ENCODE assay signal across 21 cellular contexts in genomic region chr1:43824795-43825194, GRCh38.
DNase-seq lines count a peak whose midpoint lies in the region; ATAC-seq, FAIRE-seq and TF ChIP-seq lines count a peak whose summit lies in the region.
"Had no signal": no experiment of that assay in that cellular context is flagged by ENCODE, and none has a peak within 500 bp of the region (broad histone marks: within the 10 kb centered on the region; RNA-seq: fewer than 3 reads in every experiment).

No MANE protein-coding gene starts in this region.

- no peaks in the 10 kb centered on the region for H3K9me3 ChIP-seq in HCT116 (ENCODE audit: control insufficient read depth in 1 of 2, insufficient read depth in 1 of 2, low read depth in 1 of 2, low read length in 2 of 2)
- no peaks in the 10 kb centered on the region for H3K9me3 ChIP-seq in trophoblast cell (ENCODE audit: insufficient read depth, low read depth, low read length)

- WGBS in trophoblast cell (ENCODE audit: extremely low coverage, insufficient coverage, insufficient read length), result no CpG with 5 or more reads among the region's 1 CpG

- DNase-seq in DMS53 treated with DMSO at 0.1 percent for 48 hours (lab: John Stamatoyannopoulos, UW; ENCODE audit: unreplicated experiment), result peak; percentile 2
- no peak for DNase-seq in HCT116 (ENCODE audit: low read depth, low spot score)
- no peak for DNase-seq in RCC 7860 (ENCODE audit: low spot score)
- DNase-seq in trophoblast cell, result no peak
- no peak for DNase-seq in NCI-H69 (lab: John Stamatoyannopoulos, UW)
- DNase-seq in T-helper 9 cell, result no peak
- DNase-seq: CD8-positive, alpha-beta memory T cell; DMS 273 treated with DMSO at 0.1 percent for 48 hours; DND-41; NCI-H1105 treated with DMSO at 0.1 percent for 48 hours; NCI-H146; NCI-H1930; NCI-H2107; NCI-H524; NCI-H774; SHP77 treated with DMSO at 0.1 percent for 48 hours had no signal

- no peak for TF ChIP-seq RAD21 in HCT116 (IDR thresholded peaks at IDR 0.05; ENCODE audit: low read depth)

- ATAC-seq in HCT116, result no peak
- ATAC-seq in HG03095 (IDR thresholded peaks at IDR 0.05; ENCODE audit: unreplicated experiment), result no peak
- ATAC-seq: K562 had no signal

- POLR2A ChIA-PET in HCT116 (lab: Charles Lee), result no interaction called here

- H3K4me3 ChIP-seq in HCT116 (replicated peaks in 1 of 2; ENCODE audit: low read depth in 1 of 2, low read length in 2 of 2), result no peak overlapping the region
- H3K4me3 ChIP-seq in trophoblast cell (ENCODE audit: low read depth, low read length), result no peak overlapping the region
- H3K4me3 ChIP-seq: K562 had no signal

- peaks cover 17 to 40% of the 10 kb centered on the region in 2 experiments for H3K4me1 ChIP-seq in HCT116 (ENCODE audit: control insufficient read depth in 1 of 2, insufficient read depth in 2 of 2, low read length in 2 of 2)
- peaks cover 5 to 7% of the 10 kb centered on the region in 2 experiments for H3K4me1 ChIP-seq in trophoblast cell (ENCODE audit: control insufficient read depth in 1 of 2, insufficient read depth in 2 of 2, low read length in 2 of 2)

- H4K12ac ChIP-seq in trophoblast cell (ENCODE audit: low read depth, low read length), result no peak overlapping the region

- H2BK12ac ChIP-seq in trophoblast cell (ENCODE audit: low read length), result peak overlapping the region; percentile 40

- H3K79me2 ChIP-seq in HCT116 (ENCODE audit: insufficient read depth, low read length) (no peaks in the 10 kb centered on the region), trophoblast cell (ENCODE audit: control insufficient read depth, insufficient read depth, low read length, poor library complexity) (no peaks in the 10 kb centered on the region)

- intact Hi-C loops in HCT116 (cut with micrococcal nuclease), result no loop called here

- H3K14ac ChIP-seq in trophoblast cell (ENCODE audit: low read length), result no peak overlapping the region

- no peak overlapping the region for H4K8ac ChIP-seq in trophoblast cell (ENCODE audit: low read depth, low read length)

- no peak overlapping the region for H4K91ac ChIP-seq in trophoblast cell (ENCODE audit: low read depth, low read length)

- no peak for TF ChIP-seq POLR2A in HCT116 (IDR thresholded peaks at IDR 0.05; ENCODE audit: borderline replicate concordance, extremely low read depth, insufficient read depth, insufficient read length)

- H3K9me2 ChIP-seq in HCT116 (ENCODE audit: insufficient read depth), result no peaks in the 10 kb centered on the region

- no peak overlapping the region for H3K4ac ChIP-seq in trophoblast cell (ENCODE audit: low read depth, low read length)

- RAD21 ChIA-PET in HCT116 (lab: Charles Lee; ENCODE audit: low non-redundant PET in 1 of 2, low total read pairs in 2 of 2, uncharacterized antibody in 2 of 2, unreplicated experiment in 2 of 2), result no interaction called here

- H3K27me3 ChIP-seq in HCT116 (ENCODE audit: insufficient read depth, low read length) (no peaks in the 10 kb centered on the region), trophoblast cell (ENCODE audit: insufficient read depth, low read length) (no peaks in the 10 kb centered on the region)

- H3K4me2 ChIP-seq in HCT116 (ENCODE audit: low read length) (peak overlapping the region; percentile 16; the same call in 1 of the 2 replicates), trophoblast cell (ENCODE audit: low read length) (no peak overlapping the region)

- no peak overlapping the region for H2BK120ac ChIP-seq in trophoblast cell (ENCODE audit: insufficient read depth, low read length, poor library complexity)

- FAIRE-seq in RCC 7860 (lab: Jason Lieb, UNC), result peak; percentile 48
- FAIRE-seq: H1, HTR-8/SVneo, K562 had no signal

- H3K79me1 ChIP-seq in trophoblast cell (ENCODE audit: low read length), result peaks cover 7% of the 10 kb centered on the region

- no peak for TF ChIP-seq CTCF in HCT116 (IDR thresholded peaks at IDR 0.05 in 2 of 3, conservative IDR thresholded peaks at IDR 0.05 in 1 of 3; ENCODE audit: borderline replicate concordance in 1 of 3, insufficient read depth in 1 of 3, low read depth in 2 of 3, low read length in 2 of 3)

- CTCF ChIA-PET in HCT116 (lab: Charles Lee), result no interaction called here

- H3K9ac ChIP-seq in HCT116 (ENCODE audit: low read length) (no peak overlapping the region), trophoblast cell (ENCODE audit: low read length) (no peak overlapping the region)

- H2AFZ ChIP-seq in HCT116 (ENCODE audit: low read depth, low read length, poor library complexity, severe bottlenecking) (no peak overlapping the region), trophoblast cell (ENCODE audit: insufficient read depth, low read length, poor library complexity) (no peak overlapping the region)

- no peak overlapping the region for H3K23ac ChIP-seq in trophoblast cell (ENCODE audit: low read length)

- H2BK5ac ChIP-seq in trophoblast cell (ENCODE audit: low read depth, low read length, poor library complexity), result no peak overlapping the region

- no TSS peak for BruUV-seq in HCT116 (replicated peaks; lab: Mats Ljungman, UMichigan)

- H3K18ac ChIP-seq in trophoblast cell (ENCODE audit: low read length), result no peak overlapping the region

- H4K20me1 ChIP-seq in HCT116 (ENCODE audit: insufficient read depth), result no peaks in the 10 kb centered on the region

- H3K36me3 ChIP-seq in HCT116 (ENCODE audit: control insufficient read depth in 1 of 2, insufficient read depth in 2 of 2, low read length in 2 of 2) (no peaks in the 10 kb centered on the region), trophoblast cell (ENCODE audit: control insufficient read depth in 1 of 2, insufficient read depth in 2 of 2, low read length in 2 of 2) (peaks cover 0 to 2% of the 10 kb centered on the region in 2 experiments)

- H3K27ac ChIP-seq in HCT116 (ENCODE audit: low read depth, low read length), result no peak overlapping the region
- no peak overlapping the region for H3K27ac ChIP-seq in trophoblast cell (ENCODE audit: low read depth, low read length)
- H3K27ac ChIP-seq: RWPE1 had no signal

- peak overlapping the region; percentile 46 for H2AK5ac ChIP-seq in trophoblast cell (ENCODE audit: low read length)

TF ChIP-seq in HCT116, 20 proteins besides CTCF, POLR2A, EP300 and RAD21:
- TF ChIP-seq EZH2phosphoT487 (IDR thresholded peaks at IDR 0.05; ENCODE audit: borderline replicate concordance), result no peak
